In the genomic region with DNA sequence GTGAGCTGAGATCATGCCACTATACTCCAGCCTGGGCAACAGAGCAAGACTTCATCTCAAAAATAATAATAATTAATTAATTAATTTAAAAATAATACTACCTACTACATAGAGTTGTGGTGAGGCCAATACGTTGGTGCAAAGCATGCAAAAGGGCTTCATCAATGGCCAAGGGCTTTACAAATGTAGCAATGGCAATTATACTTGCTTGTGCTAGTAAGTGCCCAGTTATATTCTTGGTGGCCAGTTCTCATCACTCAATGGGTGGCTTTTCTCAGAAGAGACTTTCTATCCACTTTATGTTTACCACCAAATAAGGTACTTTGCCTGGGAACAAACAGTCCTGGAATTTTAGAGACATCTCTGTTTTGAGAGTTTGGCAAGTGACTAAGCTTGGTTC, we compare ENCODE assay signal across 8 cellular contexts. TPM values are rescaled to one million over a fixed set of nuclear protein-coding genes. Genes with fewer than 3 reads are reported as not detected.
DNase-seq lines count a peak whose midpoint lies in the region; ATAC-seq and TF ChIP-seq lines count a peak whose summit lies in the region.
"Not testable (repeated sequence)": the region's sequence is repeated elsewhere in the genome, so short reads cannot be mapped to it uniquely, and the experiment has no call there.

No MANE protein-coding gene starts in this region.

- not testable (repeated sequence) for H3K9me3 ChIP-seq in HUES48 (ENCODE audit: control insufficient read depth, insufficient read depth, low read length); esophagus squamous epithelium; hepatocyte (ENCODE audit: low read depth); upper lobe of left lung

- CTCF ChIA-PET in MCF 10A (lab: Yijun Ruan, JAX) = interaction anchor here (0.6 to 1.4 kb wide), 5 partner anchors 9 to 431 kb away, joined by 3 to 4 read pairs (median 3); no protein-coding TSS in a partner anchor

- H3K36me3 ChIP-seq in HUES48 (ENCODE audit: control insufficient read depth, insufficient read depth, low read length); esophagus squamous epithelium; hepatocyte (replicated peaks; ENCODE audit: insufficient read depth, low read depth); upper lobe of left lung: not testable (repeated sequence)

- not testable (repeated sequence) for H3K27me3 ChIP-seq in HUES48 (ENCODE audit: control insufficient read depth, insufficient read depth, low read length); esophagus squamous epithelium; hepatocyte; upper lobe of left lung

- H2AFZ ChIP-seq in hepatocyte = not testable (repeated sequence)

- not testable (repeated sequence) for H3K4me3 ChIP-seq in HUES48 (ENCODE audit: low read depth, low read length); esophagus squamous epithelium; hepatocyte; upper lobe of left lung

- POLR2A ChIA-PET in MCF 10A (lab: Yijun Ruan, JAX) = interaction anchor here (0.6 to 3.5 kb wide), 14 partner anchors 8 to 313 kb away, joined by 3 to 21 read pairs (median 4); a partner anchor contains a TSS

- in situ Hi-C loops in Caki2 (cut with HindIII; ENCODE audit: low pct_unique_long_range_greater_than_20kb, low sequenced_read_pairs) = not testable (repeated sequence)

- H3K36me3 Mint-ChIP-seq in MCF 10A (ENCODE audit: insufficient read depth, unreplicated experiment); osteocyte (ENCODE audit: unreplicated experiment): not testable (repeated sequence)

- not testable (repeated sequence) for H3K27me3 Mint-ChIP-seq in MCF 10A (ENCODE audit: insufficient read depth, unreplicated experiment); osteocyte (ENCODE audit: unreplicated experiment)

- H3K27ac Mint-ChIP-seq in MCF 10A (ENCODE audit: low read depth, unreplicated experiment) = peak overlapping the region; percentile 85
- H3K27ac Mint-ChIP-seq in osteocyte (ENCODE audit: unreplicated experiment) = peak overlapping the region; percentile 89

- not testable (repeated sequence) for H3K9me3 Mint-ChIP-seq in MCF 10A (ENCODE audit: unreplicated experiment); osteocyte (ENCODE audit: unreplicated experiment)

- 56 to 57% methylated on average over 1 of the region's 1 CpG for WGBS in esophagus squamous epithelium, 2 donors
- 95% methylated on average over 1 of the region's 1 CpG for WGBS in hepatocyte (ENCODE audit: low lambda C conversion rate, missing lambda C conversion rate)
- 85 to 95% methylated on average over 1 of the region's 1 CpG for WGBS in upper lobe of left lung, 2 donors

- not testable (repeated sequence) for H4K20me1 ChIP-seq in hepatocyte (ENCODE audit: insufficient read depth, poor library complexity, severe bottlenecking)

- not testable (repeated sequence) for H3K9ac ChIP-seq in HUES48 (ENCODE audit: low read depth, low read length)

- not testable (repeated sequence) for H3K9me2 ChIP-seq in hepatocyte (replicated peaks; ENCODE audit: insufficient read depth)

- DNase-seq in Caki2 (ENCODE audit: low read depth) (peak; percentile 41), RPMI7951 (ENCODE audit: low read depth) (peak; percentile 65), MCF 10A (ENCODE audit: unreplicated experiment) (peak; percentile 60)
- not testable (repeated sequence) for DNase-seq in esophagus squamous epithelium (lab: John Stamatoyannopoulos, UW); hepatocyte (ENCODE audit: low spot score); osteocyte (ENCODE audit: extremely low spot score, unreplicated experiment); upper lobe of left lung

- peak in 1 of 2 donors; percentile 11 for ATAC-seq in upper lobe of left lung (ENCODE audit: low FRiP score in 2 of 2)

- not testable (repeated sequence) for H3K4me2 ChIP-seq in hepatocyte

- TF ChIP-seq POLR2A in esophagus squamous epithelium (IDR thresholded peaks at IDR 0.05); upper lobe of left lung (IDR thresholded peaks at IDR 0.05): not testable (repeated sequence)

- not testable (repeated sequence) for TF ChIP-seq CTCF in MCF 10A (IDR thresholded peaks at IDR 0.05; ENCODE audit: unreplicated experiment); esophagus squamous epithelium (IDR thresholded peaks at IDR 0.05); hepatocyte (IDR thresholded peaks at IDR 0.05; ENCODE audit: poor library complexity); osteocyte (IDR thresholded peaks at IDR 0.05); upper lobe of left lung (IDR thresholded peaks at IDR 0.05)

- not testable (repeated sequence) for H3K4me1 ChIP-seq in HUES48 (ENCODE audit: control insufficient read depth, insufficient read depth, low read length)
- H3K4me1 ChIP-seq in esophagus squamous epithelium = peaks cover 9 to 39% (median 19%) of the 10 kb centered on the region in 3 donors
- peaks cover 31% of the 10 kb centered on the region for H3K4me1 ChIP-seq in hepatocyte (ENCODE audit: insufficient read depth)
- peaks cover 0 to 10% (median 3%) of the 10 kb centered on the region in 4 donors for H3K4me1 ChIP-seq in upper lobe of left lung

- not testable (repeated sequence) for TF ChIP-seq EP300 in upper lobe of left lung (IDR thresholded peaks at IDR 0.05)

- H3K4me1 Mint-ChIP-seq in MCF 10A (ENCODE audit: insufficient read depth, unreplicated experiment) (peaks cover 47% of the 10 kb centered on the region), osteocyte (ENCODE audit: unreplicated experiment) (peaks cover 38% of the 10 kb centered on the region)

- H3K27ac ChIP-seq in HUES48 (ENCODE audit: low read depth, low read length) = peak overlapping the region; percentile 88
- peak overlapping the region in 3 of 4 donors; percentile 43 to 84 (median 65) for H3K27ac ChIP-seq in esophagus squamous epithelium
- peak overlapping the region; percentile 92 for H3K27ac ChIP-seq in hepatocyte
- H3K27ac ChIP-seq in upper lobe of left lung = peak overlapping the region; percentile 21 to 65 (median 48)

- peak overlapping the region; percentile 62 for H3K4me3 Mint-ChIP-seq in MCF 10A (ENCODE audit: unreplicated experiment)
- not testable (repeated sequence) for H3K4me3 Mint-ChIP-seq in osteocyte (ENCODE audit: unreplicated experiment)

- not testable (repeated sequence) for BruUV-seq in MCF 10A (replicated peaks; lab: Mats Ljungman, UMichigan)

- not testable (repeated sequence) for H3K79me2 ChIP-seq in hepatocyte

- intact Hi-C loops in MCF 10A (cut with micrococcal nuclease); esophagus squamous epithelium (cut with DNase I): not testable (repeated sequence)

RNA-seq across cellular contexts. Expression of a gene that starts 36.2 kb away (rescaled TPM):
- total RNA-seq in Caki2 (2014; rRNA removed; shearing (Covaris generic); ENCODE audit: low replicate concordance) = 18.3 and 29.1 TPM in 2 replicates
- total RNA-seq in RPMI7951 (2014; rRNA removed; shearing (Covaris generic)) = 27.3 and 28.5 TPM in 2 replicates
- total RNA-seq in MCF 10A (2022) (65.7 and 92.9 TPM in 2 replicates), esophagus squamous epithelium (100 to 1,000 TPM in 1 of 4 donors, 10 to 100 TPM in 3; 57.3 to 178 (median 81.5) TPM), hepatocyte (80.9 and 82.8 TPM in 2 replicates), osteocyte (146 and 161 TPM in 2 replicates), upper lobe of left lung (1,000 to 10,000 TPM in 1 of 6 donors, 100 to 1,000 TPM in 5; 329 to 1,278 (median 748) TPM)
- 55.6 and 61.0 TPM in 2 replicates for polyA plus RNA-seq in hepatocyte
